Comparison of ENCODE assay signal across 21 cellular contexts in the genomic region with DNA sequence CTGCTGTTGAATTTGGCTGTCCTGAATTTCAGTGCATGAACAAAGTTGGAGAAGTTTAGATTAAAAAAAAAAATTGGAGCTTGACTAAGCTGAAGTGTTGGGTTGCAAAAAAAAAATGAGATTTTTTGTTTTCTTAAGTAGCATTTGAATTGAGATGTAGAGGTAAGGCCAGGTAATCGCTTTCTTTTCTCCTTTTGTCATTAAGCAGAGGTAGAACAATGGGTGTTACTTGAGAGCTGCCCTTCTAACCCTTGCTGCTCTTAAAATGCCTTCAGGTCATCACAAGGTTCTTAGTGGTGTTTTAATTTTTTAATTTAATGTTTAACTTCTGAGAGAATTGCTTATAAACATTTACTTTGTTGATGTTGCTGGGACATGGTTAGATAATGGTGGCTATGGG.
"Had no signal": no experiment of that assay in that cellular context is flagged by ENCODE, and none has a peak within 500 bp of the region (broad histone marks: within the 10 kb centered on the region; RNA-seq: fewer than 3 reads in every experiment).

No MANE protein-coding gene starts in this region.

- H3K4me3 ChIP-seq: SJSA1 had no signal

- DNase-seq: activated B cell treated with CpG ODN at 0.5 μM for 24 hours; activated CD4-positive, alpha-beta T cell treated with anti-CD3 and anti-CD28 coated beads for 1 hour; activated CD4-positive, alpha-beta T cell treated with anti-CD3 and anti-CD28 coated beads, Interleukin-2, amount 10 ng/mL, durations not matched to agents 24 days and 14 days; activated CD4-positive, alpha-beta T cell treated with anti-CD3 and anti-CD28 coated beads, Interleukin-2, amount 50 U/mL, for 48 hours; activated effector memory CD4-positive, alpha-beta T cell treated with anti-CD3 and anti-CD28 coated beads, Interleukin-2, amount 50 U/mL, for 16 hours; activated naive CD4-positive, alpha-beta T cell treated with Interleukin-2 at 50 U/mL for 16 hours; activated T-cell treated with anti-CD3 and anti-CD28 coated beads, Interleukin-2, amount 50 U/mL, for 4 hours; amygdala; NCI-H1092; NCI-H1417; NCI-H2029; NCI-H2107; NCI-H510A treated with DMSO at 0.1 percent for 48 hours; NCI-H69; PC-3; SHP77; SW 1271 had no signal

- H3K9me3 ChIP-seq: SJSA1 had no signal

- H3K27me3 ChIP-seq: SJSA1 had no signal

- FAIRE-seq: astrocyte, RCC 7860 had no signal

- ATAC-seq: activated T-cell treated with anti-CD3 and anti-CD28 coated beads, Interleukin-2, amount 50 U/mL, for 4 hours; PC-3; SK-N-SH treated with all-trans-retinoic acid at 6 μM for 48 hours had no signal

- H3K4me1 ChIP-seq: SJSA1 had no signal

- H3K27ac ChIP-seq: SJSA1 had no signal

- H3K36me3 ChIP-seq: SJSA1 had no signal
